ENCODE assay signal across 23 cellular contexts in genomic region chr7:124790645-124791044, GRCh38. TPM values are rescaled to one million over a fixed set of nuclear protein-coding genes. Genes with fewer than 3 reads are reported as not detected.
DNase-seq lines count a peak whose midpoint lies in the region; ATAC-seq and TF ChIP-seq lines count a peak whose summit lies in the region.
"Had no signal": no experiment of that assay in that cellular context is flagged by ENCODE, and none has a peak within 500 bp of the region (broad histone marks: within the 10 kb centered on the region; RNA-seq: fewer than 3 reads in every experiment).

No MANE protein-coding gene starts in this region.

- H4K91ac ChIP-seq in neuronal stem cell (ENCODE audit: low read depth, low read length, poor library complexity): no peak overlapping the region

- H3K14ac ChIP-seq in neuronal stem cell (ENCODE audit: low read length): no peak overlapping the region

- POLR2A ChIA-PET in activated CD4-positive, alpha-beta memory T cell treated with anti-CD3 and anti-CD28 coated beads, Interleukin-2, amount 10 ng/mL, durations not matched to agents 7 days and 5 days (lab: Charles Lee): no interaction called here

- CTCF ChIA-PET in activated CD4-positive, alpha-beta memory T cell treated with anti-CD3 and anti-CD28 coated beads, Interleukin-2, amount 10 ng/mL, durations not matched to agents 7 days and 5 days (lab: Charles Lee): no interaction called here

- DNase-seq in OCI-M1 (lab: John Stamatoyannopoulos, UW): peak; percentile 44
- DNase-seq in neuronal stem cell (ENCODE audit: low spot score): no peak
- DNase-seq in caudate nucleus (lab: John Stamatoyannopoulos, UW): no peak
- DNase-seq in endodermal cell: no peak
- DNase-seq in activated CD4-positive, alpha-beta memory T cell treated with anti-CD3 and anti-CD28 coated beads, Interleukin-2, amount 10 ng/mL, durations not matched to agents 7 days and 5 days: no peak
- DNase-seq in COR-L47 (lab: John Stamatoyannopoulos, UW): no peak
- DNase-seq: activated CD8-positive, alpha-beta memory T cell treated with anti-CD3 and anti-CD28 coated beads, Interleukin-2, amount 50 U/mL, for 48 hours; activated effector memory CD4-positive, alpha-beta T cell treated with anti-CD3 and anti-CD28 coated beads, Interleukin-2, amount 50 U/mL, for 16 hours; adrenal gland; CD8-positive, alpha-beta memory T cell; dermis blood vessel endothelial cell; GOT3; head of caudate nucleus; midbrain; NCI-H2171; NCI-H524 treated with DMSO at 0.1 percent for 48 hours; nephron progenitor cell had no signal

- H3K9me3 ChIP-seq in neuronal stem cell (replicated peaks in 1 of 2; ENCODE audit: control insufficient read depth in 2 of 2, insufficient read depth in 1 of 2, low read depth in 1 of 2, low read length in 2 of 2) (no peaks in the 10 kb centered on the region), endodermal cell (ENCODE audit: control insufficient read depth, low read length) (no peaks in the 10 kb centered on the region)

- H2BK120ac ChIP-seq in neuronal stem cell (ENCODE audit: low read depth, low read length): no peak overlapping the region

- H3K4ac ChIP-seq in neuronal stem cell (ENCODE audit: low read length): no peak overlapping the region

- H2BK15ac ChIP-seq in neuronal stem cell (ENCODE audit: low read length): no peak overlapping the region

- H3K23ac ChIP-seq in neuronal stem cell (ENCODE audit: low read depth, low read length, poor library complexity): no peak overlapping the region

- H2AFZ ChIP-seq in neuronal stem cell (ENCODE audit: low read length): peak overlapping the region; percentile 43

- no peak overlapping the region for H3K4me3 ChIP-seq in neuronal stem cell (ENCODE audit: low read length in 2 of 2)
- H3K4me3 ChIP-seq in endodermal cell (ENCODE audit: low read length): no peak overlapping the region
- H3K4me3 ChIP-seq: adrenal gland had no signal

- no peaks in the 10 kb centered on the region for H3K9me3 Mint-ChIP-seq in endodermal cell
- no peaks in the 10 kb centered on the region for H3K9me3 Mint-ChIP-seq in activated CD4-positive, alpha-beta memory T cell treated with anti-CD3 and anti-CD28 coated beads, Interleukin-2, amount 10 ng/mL, durations not matched to agents 7 days and 5 days
- H3K9me3 Mint-ChIP-seq: nephron progenitor cell; T-helper 1 cell treated with Interleukin-12 subunit alpha and Interleukin-12 subunit beta and Interleukin-4 antibody, amounts not matched to agents 30 μg/mL and 1 μg/mL, for 36 hours had no signal

- no peak overlapping the region for H4K8ac ChIP-seq in neuronal stem cell (ENCODE audit: low read depth, low read length)

- no peaks in the 10 kb centered on the region for H3K27me3 Mint-ChIP-seq in endodermal cell (ENCODE audit: insufficient read depth)
- H3K27me3 Mint-ChIP-seq in activated CD4-positive, alpha-beta memory T cell treated with anti-CD3 and anti-CD28 coated beads, Interleukin-2, amount 10 ng/mL, durations not matched to agents 7 days and 5 days: peaks cover 15% of the 10 kb centered on the region

- H3K9ac ChIP-seq in neuronal stem cell (ENCODE audit: low read depth, low read length, poor library complexity): no peak overlapping the region
- H3K9ac ChIP-seq in endodermal cell (ENCODE audit: extremely low read depth, low read length, poor library complexity, severe bottlenecking): no peak overlapping the region

- no peak overlapping the region for H3K27ac Mint-ChIP-seq in endodermal cell
- no peak overlapping the region for H3K27ac Mint-ChIP-seq in activated CD4-positive, alpha-beta memory T cell treated with anti-CD3 and anti-CD28 coated beads, Interleukin-2, amount 10 ng/mL, durations not matched to agents 7 days and 5 days
- H3K27ac Mint-ChIP-seq: nephron progenitor cell; stimulated activated memory B cell treated with anti-CD40 and anti-IgM and Interleukin-4, amounts not matched to agents 10 μg/mL and 1 μg/mL and 100 μg/mL, for 72 hours; T-helper 1 cell treated with Interleukin-12 subunit alpha and Interleukin-12 subunit beta and Interleukin-4 antibody, amounts not matched to agents 30 μg/mL and 1 μg/mL, for 36 hours had no signal

- no peak overlapping the region for H3K4me3 Mint-ChIP-seq in endodermal cell
- no peak overlapping the region for H3K4me3 Mint-ChIP-seq in activated CD4-positive, alpha-beta memory T cell treated with anti-CD3 and anti-CD28 coated beads, Interleukin-2, amount 10 ng/mL, durations not matched to agents 7 days and 5 days
- H3K4me3 Mint-ChIP-seq: CD8-positive, alpha-beta memory T cell; nephron progenitor cell; stimulated activated memory B cell treated with anti-CD40 and anti-IgM and Interleukin-4, amounts not matched to agents 10 μg/mL and 1 μg/mL and 100 μg/mL, for 72 hours; T-helper 1 cell treated with Interleukin-12 subunit alpha and Interleukin-12 subunit beta and Interleukin-4 antibody, amounts not matched to agents 30 μg/mL and 1 μg/mL, for 36 hours had no signal

- H3K4me1 Mint-ChIP-seq in endodermal cell: no peaks in the 10 kb centered on the region
- H3K4me1 Mint-ChIP-seq in activated CD4-positive, alpha-beta memory T cell treated with anti-CD3 and anti-CD28 coated beads, Interleukin-2, amount 10 ng/mL, durations not matched to agents 7 days and 5 days: no peaks in the 10 kb centered on the region
- H3K4me1 Mint-ChIP-seq: CD8-positive, alpha-beta memory T cell; stimulated activated memory B cell treated with anti-CD40 and anti-IgM and Interleukin-4, amounts not matched to agents 10 μg/mL and 1 μg/mL and 100 μg/mL, for 72 hours had no signal

- H3K36me3 ChIP-seq in neuronal stem cell (replicated peaks in 1 of 2; ENCODE audit: control insufficient read depth in 2 of 2, insufficient read depth in 2 of 2, low read length in 2 of 2) (no peaks in the 10 kb centered on the region), endodermal cell (ENCODE audit: control insufficient read depth, insufficient read depth, low read length) (no peaks in the 10 kb centered on the region)
- H3K36me3 ChIP-seq: adrenal gland had no signal

- no peak for TF ChIP-seq CTCF in endodermal cell (conservative IDR thresholded peaks at IDR 0.05)

- H3K4me2 ChIP-seq in neuronal stem cell (ENCODE audit: insufficient read depth, low read length, poor library complexity, severe bottlenecking): no peak overlapping the region

- no peak overlapping the region for H2BK12ac ChIP-seq in neuronal stem cell (ENCODE audit: low read length)

- no peaks in the 10 kb centered on the region for H3K79me1 ChIP-seq in neuronal stem cell (ENCODE audit: low read depth, low read length)

- H3K4me1 ChIP-seq in neuronal stem cell (ENCODE audit: control insufficient read depth in 2 of 2, insufficient read depth in 1 of 2, low read depth in 1 of 2, low read length in 2 of 2) (no peaks in the 10 kb centered on the region), endodermal cell (ENCODE audit: control insufficient read depth, insufficient read depth, low read length) (no peaks in the 10 kb centered on the region)
- H3K4me1 ChIP-seq: adrenal gland had no signal

- peak; percentile 65 for ATAC-seq in GM18511 (IDR thresholded peaks at IDR 0.05; ENCODE audit: unreplicated experiment)
- ATAC-seq in HG02798 (IDR thresholded peaks at IDR 0.05; ENCODE audit: poor library complexity, unreplicated experiment): peak; percentile 49
- ATAC-seq: left lobe of liver; stimulated activated memory B cell treated with anti-CD40 and anti-IgM and Interleukin-4, amounts not matched to agents 10 μg/mL and 1 μg/mL and 100 μg/mL, for 72 hours had no signal

- no peaks in the 10 kb centered on the region for H3K27me3 ChIP-seq in neuronal stem cell (ENCODE audit: control insufficient read depth in 3 of 3, insufficient read depth in 3 of 3, low read depth in 1 of 3, low read length in 3 of 3)
- H3K27me3 ChIP-seq in endodermal cell (ENCODE audit: control insufficient read depth, insufficient read depth, low read length, poor library complexity, severe bottlenecking): no peaks in the 10 kb centered on the region
- H3K27me3 ChIP-seq: adrenal gland had no signal

- no CpG with 5 or more reads among the region's 6 CpGs for WGBS in neuronal stem cell (ENCODE audit: extremely low coverage in 2 of 2, insufficient read length in 2 of 2, insufficient replicate concordance in 1 of 2), 2 donors
- WGBS in endodermal cell (ENCODE audit: insufficient coverage in 1 of 2, insufficient read length in 1 of 2), 2 experiments: 87 to 100% methylated on average over 3 to 6 of the region's 6 CpGs

- no peak overlapping the region for H3K27ac ChIP-seq in neuronal stem cell (replicated peaks; ENCODE audit: low read length)
- no peak overlapping the region for H3K27ac ChIP-seq in caudate nucleus (ENCODE audit: low read depth, low read length)
- no peak overlapping the region for H3K27ac ChIP-seq in endodermal cell (ENCODE audit: low read depth, low read length)
- H3K27ac ChIP-seq: adrenal gland, VCaP had no signal

- no peaks in the 10 kb centered on the region for H3K36me3 Mint-ChIP-seq in endodermal cell (ENCODE audit: low read depth)
- H3K36me3 Mint-ChIP-seq in activated CD4-positive, alpha-beta memory T cell treated with anti-CD3 and anti-CD28 coated beads, Interleukin-2, amount 10 ng/mL, durations not matched to agents 7 days and 5 days (ENCODE audit: low read depth): no peaks in the 10 kb centered on the region
- H3K36me3 Mint-ChIP-seq: CD8-positive, alpha-beta memory T cell; stimulated activated memory B cell treated with anti-CD40 and anti-IgM and Interleukin-4, amounts not matched to agents 10 μg/mL and 1 μg/mL and 100 μg/mL, for 72 hours had no signal

- no peak overlapping the region for H2BK5ac ChIP-seq in neuronal stem cell (ENCODE audit: low read length)

- no peak overlapping the region for H3K18ac ChIP-seq in neuronal stem cell (ENCODE audit: low read length)

- H2AK5ac ChIP-seq in neuronal stem cell (ENCODE audit: low read depth, low read length): no peak overlapping the region

RNA-seq across cellular contexts. Expression of gene GPR37, which starts 25.1 kb away (rescaled TPM):
- polyA plus RNA-seq in neuronal stem cell (2013, experiment 1 of 2): 1.8 TPM
- 1.9 TPM for polyA plus RNA-seq in neuronal stem cell (2013, experiment 2 of 2)
- 10 to 100 TPM; 31.6 to 33.1 TPM for total RNA-seq in endodermal cell
- 9.2 TPM for polyA plus RNA-seq in endodermal cell (2013, experiment 1 of 2)
- 10.5 TPM for polyA plus RNA-seq in endodermal cell (2013, experiment 2 of 2)
- total RNA-seq in activated CD4-positive, alpha-beta memory T cell treated with anti-CD3 and anti-CD28 coated beads, Interleukin-2, amount 10 ng/mL, durations not matched to agents 7 days and 5 days: not detected
- total RNA-seq: CD8-positive, alpha-beta memory T cell had no signal
- polyA plus RNA-seq: CD8-positive, alpha-beta memory T cell had no signal

Comparison
In these comparisons a context has a peak if more than half of its experiments do, and no peak if none do; other contexts are left out.
1. RNA of gene GPR37, which starts 25.1 kb away (total RNA-seq): 31.6 to 33.1 TPM in endodermal cell; not detected in activated CD4-positive, alpha-beta memory T cell treated with anti-CD3 and anti-CD28 coated beads, Interleukin-2, amount 10 ng/mL, durations not matched to agents 7 days and 5 days; every median in the first group is over 10 times any median in the second.